1 cellular context compared by ENCODE assay signal in genomic region chr13:45341034-45341798, GRCh38.
A peak's percentile ranks its signal among the peaks of the same experiment; 100 is the strongest.
TF ChIP-seq lines count a peak whose summit lies in the region.

TSS of gene TPT1 (minus strand) at chr13:45341183. CDS start at chr13:45341069, 114 bp downstream.

TF ChIP-seq in HEK293, 187 proteins besides CTCF, POLR2A, EP300 and RAD21 (continued from another document and continues in another):
- TF ChIP-seq ZBTB10 (tag by site-specific recombination; IDR thresholded peaks at IDR 0.05) (peak; percentile 97), ZNF791 (tag by site-specific recombination; IDR thresholded peaks at IDR 0.05) (no peak), ZNF335 (tag by site-specific recombination; conservative IDR thresholded peaks at IDR 0.05) (peak; percentile 73), SP7 (tag by site-specific recombination; IDR thresholded peaks at IDR 0.05) (peak; percentile 75), SP3 (tag by site-specific recombination; IDR thresholded peaks at IDR 0.05) (peak; percentile 81), SP2 (tag by site-specific recombination; IDR thresholded peaks at IDR 0.05) (peak; percentile 96), ZBTB8A (tag by site-specific recombination; IDR thresholded peaks at IDR 0.05) (peak; percentile 58), ZNF561 (tag by site-specific recombination; IDR thresholded peaks at IDR 0.05; ENCODE audit: borderline replicate concordance) (0 out of 2 replicates have a peak, but pooled peaks have one; percentile 6), PATZ1 (tag by site-specific recombination; IDR thresholded peaks at IDR 0.05) (peak; percentile 97), INSM2 (tag by site-specific recombination; IDR thresholded peaks at IDR 0.05) (0 out of 2 replicates have a peak, but pooled peaks have one; percentile 46), ZNF214 (tag by site-specific recombination; IDR thresholded peaks at IDR 0.05; ENCODE audit: borderline replicate concordance) (no peak), ZFHX2 (tag by site-specific recombination; conservative IDR thresholded peaks at IDR 0.05) (peak; percentile 98), KLF17 (tag by site-specific recombination; IDR thresholded peaks at IDR 0.05) (peak; percentile 29; the same call in 1 of the 2 replicates), KLF9 (tag by site-specific recombination; IDR thresholded peaks at IDR 0.05; ENCODE audit: low read depth) (peak; percentile 79), WT1 (tag by site-specific recombination; IDR thresholded peaks at IDR 0.05) (0 out of 2 replicates have a peak, but pooled peaks have one; percentile 53), PRDM4 (tag by site-specific recombination; IDR thresholded peaks at IDR 0.05) (no peak; the same call in 1 of the 2 replicates), ZNF664 (tag by site-specific recombination; IDR thresholded peaks at IDR 0.05) (no peak), TRIM28 (IDR thresholded peaks at IDR 0.05; ENCODE audit: borderline replicate concordance, low read length) (no peak), ZEB2 (tag by site-specific recombination; IDR thresholded peaks at IDR 0.05) (0 out of 2 replicates have a peak, but pooled peaks have one; percentile 8), IKZF3 (tag by site-specific recombination; IDR thresholded peaks at IDR 0.05) (peak; percentile 82), BCL11A (tag by site-specific recombination; IDR thresholded peaks at IDR 0.05; ENCODE audit: low read depth) (no peak), ZNF692 (tag by site-specific recombination; IDR thresholded peaks at IDR 0.05) (peak; percentile 20; the same call in 1 of the 2 replicates), EGR2 (tag by site-specific recombination; IDR thresholded peaks at IDR 0.05; ENCODE audit: low read depth) (peak; percentile 96), ZFP69B (tag by site-specific recombination; IDR thresholded peaks at IDR 0.05) (peak; percentile 49), PRDM2 (tag by site-specific recombination; IDR thresholded peaks at IDR 0.05; ENCODE audit: borderline replicate concordance) (no peak), ZSCAN5A (tag by site-specific recombination; IDR thresholded peaks at IDR 0.05) (0 out of 2 replicates have a peak, but pooled peaks have one; percentile 26), ZNF501 (tag by site-specific recombination; IDR thresholded peaks at IDR 0.05) (peak; percentile 69; the same call in 1 of the 2 replicates), GLIS2 (tag by site-specific recombination; IDR thresholded peaks at IDR 0.05) (peak; percentile 97), KLF10 (tag by site-specific recombination; IDR thresholded peaks at IDR 0.05) (peak; percentile 98), ZNF660 (tag by site-specific recombination; IDR thresholded peaks at IDR 0.05) (peak; percentile 10; the same call in 1 of the 2 replicates), YY1 (tag by site-specific recombination; IDR thresholded peaks at IDR 0.05) (no peak), KLF8 (tag by site-specific recombination; IDR thresholded peaks at IDR 0.05) (peak; percentile 65; the same call in 1 of the 2 replicates), TSHZ1 (tag by site-specific recombination; IDR thresholded peaks at IDR 0.05; ENCODE audit: borderline replicate concordance) (no peak)
